In the genomic region with DNA sequence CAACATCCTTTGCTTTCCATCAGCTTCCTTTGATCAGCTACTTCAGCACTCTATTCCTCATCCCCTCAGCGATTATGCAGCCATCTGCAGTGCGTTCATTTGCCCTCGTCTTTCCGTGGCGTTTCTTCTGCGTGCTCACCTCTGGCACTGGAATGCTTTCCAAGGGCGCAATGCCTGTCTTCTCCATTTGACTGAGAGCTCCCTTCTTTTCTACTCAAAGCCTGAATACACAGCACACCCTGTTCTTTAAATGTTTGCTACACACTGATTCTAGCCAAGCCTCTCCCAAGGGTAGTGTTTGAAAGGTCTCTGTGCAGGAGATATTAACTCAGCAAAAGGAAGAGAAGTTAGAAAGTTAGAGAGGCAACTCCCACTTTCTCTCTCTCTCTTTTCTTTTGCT, we compare ENCODE assay signal across 1 cellular context.
TF ChIP-seq lines count a peak whose summit lies in the region.

No MANE protein-coding gene starts in this region.

TF ChIP-seq in GM23338, 12 proteins besides CTCF, POLR2A, EP300 and RAD21 (continued from another document):
- TF ChIP-seq, protein P1, sequence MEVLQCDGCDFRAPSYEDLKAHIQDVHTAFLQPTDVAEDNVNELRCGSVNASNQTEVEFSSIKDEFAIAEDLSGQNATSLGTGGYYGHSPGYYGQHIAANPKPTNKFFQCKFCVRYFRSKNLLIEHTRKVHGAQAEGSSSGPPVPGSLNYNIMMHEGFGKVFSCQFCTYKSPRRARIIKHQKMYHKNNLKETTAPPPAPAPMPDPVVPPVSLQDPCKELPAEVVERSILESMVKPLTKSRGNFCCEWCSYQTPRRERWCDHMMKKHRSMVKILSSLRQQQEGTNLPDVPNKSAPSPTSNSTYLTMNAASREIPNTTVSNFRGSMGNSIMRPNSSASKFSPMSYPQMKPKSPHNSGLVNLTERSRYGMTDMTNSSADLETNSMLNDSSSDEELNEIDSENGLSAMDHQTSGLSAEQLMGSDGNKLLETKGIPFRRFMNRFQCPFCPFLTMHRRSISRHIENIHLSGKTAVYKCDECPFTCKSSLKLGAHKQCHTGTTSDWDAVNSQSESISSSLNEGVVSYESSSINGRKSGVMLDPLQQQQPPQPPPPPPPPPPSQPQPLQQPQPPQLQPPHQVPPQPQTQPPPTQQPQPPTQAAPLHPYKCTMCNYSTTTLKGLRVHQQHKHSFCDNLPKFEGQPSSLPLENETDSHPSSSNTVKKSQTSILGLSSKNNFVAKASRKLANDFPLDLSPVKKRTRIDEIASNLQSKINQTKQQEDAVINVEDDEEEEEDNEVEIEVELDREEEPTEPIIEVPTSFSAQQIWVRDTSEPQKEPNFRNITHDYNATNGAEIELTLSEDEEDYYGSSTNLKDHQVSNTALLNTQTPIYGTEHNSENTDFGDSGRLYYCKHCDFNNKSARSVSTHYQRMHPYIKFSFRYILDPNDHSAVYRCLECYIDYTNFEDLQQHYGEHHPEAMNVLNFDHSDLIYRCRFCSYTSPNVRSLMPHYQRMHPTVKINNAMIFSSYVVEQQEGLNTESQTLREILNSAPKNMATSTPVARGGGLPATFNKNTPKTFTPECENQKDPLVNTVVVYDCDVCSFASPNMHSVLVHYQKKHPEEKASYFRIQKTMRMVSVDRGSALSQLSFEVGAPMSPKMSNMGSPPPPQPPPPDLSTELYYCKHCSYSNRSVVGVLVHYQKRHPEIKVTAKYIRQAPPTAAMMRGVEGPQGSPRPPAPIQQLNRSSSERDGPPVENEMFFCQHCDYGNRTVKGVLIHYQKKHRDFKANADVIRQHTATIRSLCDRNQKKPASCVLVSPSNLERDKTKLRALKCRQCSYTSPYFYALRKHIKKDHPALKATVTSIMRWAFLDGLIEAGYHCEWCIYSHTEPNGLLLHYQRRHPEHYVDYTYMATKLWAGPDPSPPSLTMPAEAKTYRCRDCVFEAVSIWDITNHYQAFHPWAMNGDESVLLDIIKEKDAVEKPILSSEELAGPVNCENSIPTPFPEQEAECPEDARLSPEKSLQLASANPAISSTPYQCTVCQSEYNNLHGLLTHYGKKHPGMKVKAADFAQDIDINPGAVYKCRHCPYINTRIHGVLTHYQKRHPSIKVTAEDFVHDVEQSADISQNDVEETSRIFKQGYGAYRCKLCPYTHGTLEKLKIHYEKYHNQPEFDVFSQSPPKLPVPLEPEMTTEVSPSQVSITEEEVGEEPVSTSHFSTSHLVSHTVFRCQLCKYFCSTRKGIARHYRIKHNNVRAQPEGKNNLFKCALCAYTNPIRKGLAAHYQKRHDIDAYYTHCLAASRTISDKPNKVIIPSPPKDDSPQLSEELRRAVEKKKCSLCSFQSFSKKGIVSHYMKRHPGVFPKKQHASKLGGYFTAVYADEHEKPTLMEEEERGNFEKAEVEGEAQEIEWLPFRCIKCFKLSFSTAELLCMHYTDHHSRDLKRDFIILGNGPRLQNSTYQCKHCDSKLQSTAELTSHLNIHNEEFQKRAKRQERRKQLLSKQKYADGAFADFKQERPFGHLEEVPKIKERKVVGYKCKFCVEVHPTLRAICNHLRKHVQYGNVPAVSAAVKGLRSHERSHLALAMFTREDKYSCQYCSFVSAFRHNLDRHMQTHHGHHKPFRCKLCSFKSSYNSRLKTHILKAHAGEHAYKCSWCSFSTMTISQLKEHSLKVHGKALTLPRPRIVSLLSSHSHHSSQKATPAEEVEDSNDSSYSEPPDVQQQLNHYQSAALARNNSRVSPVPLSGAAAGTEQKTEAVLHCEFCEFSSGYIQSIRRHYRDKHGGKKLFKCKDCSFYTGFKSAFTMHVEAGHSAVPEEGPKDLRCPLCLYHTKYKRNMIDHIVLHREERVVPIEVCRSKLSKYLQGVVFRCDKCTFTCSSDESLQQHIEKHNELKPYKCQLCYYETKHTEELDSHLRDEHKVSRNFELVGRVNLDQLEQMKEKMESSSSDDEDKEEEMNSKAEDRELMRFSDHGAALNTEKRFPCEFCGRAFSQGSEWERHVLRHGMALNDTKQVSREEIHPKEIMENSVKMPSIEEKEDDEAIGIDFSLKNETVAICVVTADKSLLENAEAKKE (CRISPR knock-in tag; IDR thresholded peaks at IDR 0.05) = no peak
- TF ChIP-seq ZNF331 (CRISPR knock-in tag; IDR thresholded peaks at IDR 0.05; ENCODE audit: low read depth) (no peak), ZNF114 (CRISPR knock-in tag; IDR thresholded peaks at IDR 0.05) (no peak), CREB1 (CRISPR knock-in tag; IDR thresholded peaks at IDR 0.05; ENCODE audit: low read depth) (no peak), REST (IDR thresholded peaks at IDR 0.05; ENCODE audit: unreplicated experiment) (no peak), EZH2phosphoT487 (IDR thresholded peaks at IDR 0.05; ENCODE audit: unreplicated experiment) (no peak)
